Comparison of ENCODE assay signal across 8 cellular contexts in the genomic region with DNA sequence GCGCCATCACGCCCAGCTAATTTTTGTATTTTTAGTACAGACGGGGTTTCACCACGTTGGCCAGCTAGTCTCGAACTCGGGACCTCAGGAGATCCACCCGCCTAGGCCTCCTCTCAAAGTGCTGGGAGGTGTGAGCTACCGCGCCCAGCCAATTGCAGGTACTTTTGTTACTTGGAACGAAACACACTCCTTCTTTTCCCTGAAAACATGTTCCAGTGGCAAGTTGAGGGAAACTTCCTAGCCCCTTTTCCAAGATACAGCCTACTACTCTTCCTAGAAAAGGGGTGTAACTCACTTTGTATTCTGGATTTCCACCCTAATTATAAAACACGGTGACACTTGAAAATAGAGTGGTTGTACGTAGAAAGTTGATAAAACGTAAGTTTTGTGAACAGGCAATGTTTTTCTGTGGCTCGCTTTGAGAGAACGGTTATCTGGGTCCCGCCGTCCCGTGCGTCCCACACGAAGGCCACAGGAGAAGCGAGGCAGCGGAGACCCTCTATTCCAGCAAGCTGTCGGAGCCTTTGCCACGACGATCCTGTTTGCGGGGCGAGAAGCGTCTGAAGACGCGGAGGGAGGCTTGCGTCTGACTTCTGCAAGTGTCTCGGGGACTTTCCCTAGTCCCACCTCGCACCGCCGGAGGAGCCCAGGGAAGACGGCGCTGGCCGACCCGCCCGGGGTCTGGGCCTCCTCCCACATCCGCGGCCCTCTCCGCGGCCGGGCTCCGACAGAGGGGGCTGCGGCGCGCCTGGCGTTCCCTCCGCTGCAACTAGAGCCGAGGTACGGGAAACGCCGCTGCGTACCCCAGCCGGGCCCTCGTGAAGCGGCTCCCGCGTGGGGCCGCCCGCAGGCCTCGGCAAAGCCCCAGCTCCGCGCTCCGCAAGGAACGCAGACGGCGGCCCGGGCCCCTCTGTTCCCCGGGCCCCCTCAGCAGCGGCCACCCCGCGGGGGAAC. TPM values are rescaled to one million over a fixed set of nuclear protein-coding genes. Genes with fewer than 3 reads are reported as not detected.
A peak's percentile ranks its signal among the peaks of the same experiment; 100 is the strongest.
DNase-seq lines count a peak whose midpoint lies in the region; ATAC-seq and TF ChIP-seq lines count a peak whose summit lies in the region.

No MANE protein-coding gene starts in this region.

- intact Hi-C loops in cardiac septum (cut with DNase I): loop anchor here (2.0 kb wide), 1 partner anchor 33 kb away; no protein-coding TSS in a partner anchor

- no peaks in the 10 kb centered on the region for H3K36me3 ChIP-seq in cardiac muscle cell

- H3K27ac ChIP-seq in cardiac muscle cell: peak overlapping the region; percentile 96

- peak; percentile 10 for ATAC-seq in HG03097 (IDR thresholded peaks at IDR 0.05; ENCODE audit: low FRiP score, unreplicated experiment)
- ATAC-seq in left lobe of liver: no peak

- H3K4me1 Mint-ChIP-seq in T-helper 1 cell treated with Interleukin-12 subunit alpha and Interleukin-12 subunit beta and Interleukin-4 antibody, amounts not matched to agents 30 μg/mL and 1 μg/mL, for 36 hours (ENCODE audit: low read depth): peaks cover 48% of the 10 kb centered on the region

- no peaks in the 10 kb centered on the region for H3K9me3 ChIP-seq in cardiac muscle cell (ENCODE audit: low read depth)

- H3K4me1 ChIP-seq in cardiac muscle cell (ENCODE audit: low read depth): peaks cover 23% of the 10 kb centered on the region

- no peaks in the 10 kb centered on the region for H3K9me3 Mint-ChIP-seq in T-helper 1 cell treated with Interleukin-12 subunit alpha and Interleukin-12 subunit beta and Interleukin-4 antibody, amounts not matched to agents 30 μg/mL and 1 μg/mL, for 36 hours

- TF ChIP-seq CTCF in cardiac muscle cell (IDR thresholded peaks at IDR 0.05; ENCODE audit: low read depth, low read length) (no peak), astrocyte of the spinal cord (IDR thresholded peaks at IDR 0.05; ENCODE audit: low read depth, low read length) (no peak)

- H3K27ac Mint-ChIP-seq in T-helper 1 cell treated with Interleukin-12 subunit alpha and Interleukin-12 subunit beta and Interleukin-4 antibody, amounts not matched to agents 30 μg/mL and 1 μg/mL, for 36 hours: peak overlapping the region; percentile 89

- H3K4me3 ChIP-seq in cardiac muscle cell (peak overlapping the region; percentile 86), astrocyte of the spinal cord (ENCODE audit: low read depth, low read length) (peak overlapping the region; percentile 61)

- no peaks in the 10 kb centered on the region for H3K27me3 ChIP-seq in cardiac muscle cell

- H3K36me3 Mint-ChIP-seq in T-helper 1 cell treated with Interleukin-12 subunit alpha and Interleukin-12 subunit beta and Interleukin-4 antibody, amounts not matched to agents 30 μg/mL and 1 μg/mL, for 36 hours (ENCODE audit: low read depth): peaks cover 23% of the 10 kb centered on the region

- DNase-seq in cardiac muscle cell (ENCODE audit: low read depth in 1 of 2, low spot score in 1 of 2) (peak; percentile 46 to 74), cardiac septum (ENCODE audit: low spot score) (no peak), astrocyte of the spinal cord (ENCODE audit: low read depth, low spot score) (peak; percentile 41), left lobe of liver (ENCODE audit: low spot score) (peak; percentile 52), HPDE6-E6E7 (ENCODE audit: extremely low spot score) (no peak)
- peak; percentile 30 to 57 (median 31) for DNase-seq in stimulated activated CD4-positive, alpha-beta T cell treated with anti-CD3 and anti-CD28 coated beads, TNF-alpha, amount 100 ng/mL, for 24 hours (ENCODE audit: low read depth in 3 of 3)

- H3K4me3 Mint-ChIP-seq in T-helper 1 cell treated with Interleukin-12 subunit alpha and Interleukin-12 subunit beta and Interleukin-4 antibody, amounts not matched to agents 30 μg/mL and 1 μg/mL, for 36 hours: peak overlapping the region; percentile 92

- in situ Hi-C loops in astrocyte of the spinal cord (cut with HindIII; ENCODE audit: low sequenced_read_pairs): no loop called here

- no peaks in the 10 kb centered on the region for H3K27me3 Mint-ChIP-seq in T-helper 1 cell treated with Interleukin-12 subunit alpha and Interleukin-12 subunit beta and Interleukin-4 antibody, amounts not matched to agents 30 μg/mL and 1 μg/mL, for 36 hours (ENCODE audit: low read depth)

RNA-seq across cellular contexts. Expression of a gene that starts 0.7 kb away (rescaled TPM):
- total RNA-seq in cardiac muscle cell: 36.7 and 47.7 TPM in 2 replicates
- polyA plus RNA-seq in cardiac muscle cell: 34.5 and 46.0 TPM in 2 replicates
- total RNA-seq in cardiac septum: 2.3 TPM
- 1.4 TPM for total RNA-seq in left lobe of liver

RNA-seq across cellular contexts. Expression of a gene that starts 34.5 kb away (rescaled TPM):
- 15.5 and 20.9 TPM in 2 replicates for total RNA-seq in cardiac muscle cell
- 13.4 and 20.4 TPM in 2 replicates for polyA plus RNA-seq in cardiac muscle cell
- 2.7 TPM for total RNA-seq in cardiac septum
- total RNA-seq in left lobe of liver: 2.2 TPM

RNA-seq across cellular contexts. Expression of a gene that starts 42.0 kb away (rescaled TPM):
- 59.3 and 78.0 TPM in 2 replicates for total RNA-seq in cardiac muscle cell
- polyA plus RNA-seq in cardiac muscle cell: 17.8 and 18.8 TPM in 2 replicates
- total RNA-seq in cardiac septum: 4.6 TPM
- total RNA-seq in left lobe of liver: 5.5 TPM

RNA-seq across cellular contexts. Expression of a gene that starts 45.1 kb away (rescaled TPM):
- total RNA-seq in cardiac muscle cell (1.2 and 2.0 TPM in 2 replicates), cardiac septum (0.73 TPM), left lobe of liver (0.40 TPM)
- 1.0 TPM in 2 replicates for polyA plus RNA-seq in cardiac muscle cell

Comparison
In these comparisons a context has a peak if more than half of its experiments do, and no peak if none do; other contexts are left out.
1. DNase-seq: peak in cardiac muscle cell (2 of 2), astrocyte of the spinal cord (single experiment), left lobe of liver (single experiment) and stimulated activated CD4-positive, alpha-beta T cell treated with anti-CD3 and anti-CD28 coated beads, TNF-alpha, amount 100 ng/mL, for 24 hours (3 of 3); none in cardiac septum (single experiment) and HPDE6-E6E7 (single experiment).
2. RNA of a gene that starts 0.7 kb away (total RNA-seq): 36.7 to 47.7 TPM in cardiac muscle cell; 2.3 TPM in cardiac septum (single experiment) and 1.4 TPM in left lobe of liver (single experiment); every median in the first group is over 10 times any median in the second.